ENCODE assay signal across 24 cellular contexts in the genomic region with DNA sequence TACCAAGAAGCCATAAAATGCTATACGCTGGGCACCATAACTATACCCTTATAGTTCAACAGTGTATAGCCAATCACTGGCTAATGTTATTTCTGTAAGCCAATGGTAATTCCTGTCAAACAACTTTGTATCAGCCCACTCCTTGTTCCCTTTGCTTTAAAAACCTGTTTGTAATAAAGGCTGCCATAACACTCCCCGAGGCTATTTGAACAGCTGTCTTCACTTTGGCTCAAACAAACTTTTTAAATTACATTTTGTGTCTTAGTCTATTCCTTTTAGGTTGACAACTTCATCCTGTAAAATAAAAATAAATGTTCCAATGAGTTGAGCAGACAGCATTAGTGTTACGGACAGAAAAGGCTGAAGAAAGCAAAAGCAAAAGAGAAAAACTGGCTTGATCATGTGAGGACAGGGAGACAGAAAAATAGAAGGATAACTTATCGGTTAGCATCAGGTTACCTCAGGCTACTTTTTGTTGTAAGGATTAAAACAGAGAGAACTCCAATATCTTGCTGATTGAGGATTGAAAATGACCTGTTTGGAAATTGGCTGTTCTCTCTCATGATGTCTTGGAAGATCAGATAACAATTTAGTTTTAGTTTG.
DNase-seq lines count a peak whose midpoint lies in the region; ATAC-seq and TF ChIP-seq lines count a peak whose summit lies in the region.
"Had no signal": no experiment of that assay in that cellular context is flagged by ENCODE, and none has a peak within 500 bp of the region (broad histone marks: within the 10 kb centered on the region; RNA-seq: fewer than 3 reads in every experiment).

No MANE protein-coding gene starts in this region.

- peak overlapping the region; percentile 30; the same call in 1 of the 2 replicates for H3K4me2 ChIP-seq in MM.1S (ENCODE audit: low read depth, low read length)
- H3K4me2 ChIP-seq: A549 had no signal

- TF ChIP-seq CTCF in 22Rv1 (IDR thresholded peaks at IDR 0.05) (no peak), MM.1S (IDR thresholded peaks at IDR 0.05; ENCODE audit: low read length) (no peak), heart left ventricle (IDR thresholded peaks at IDR 0.05) (no peak)

- no peak for TF ChIP-seq POLR2A in heart left ventricle (IDR thresholded peaks at IDR 0.05)

- no peaks in the 10 kb centered on the region for H3F3A ChIP-seq in MM.1S (ENCODE audit: insufficient read depth, low read length)

- H3K4me1 ChIP-seq in MM.1S (ENCODE audit: low read length) (no peaks in the 10 kb centered on the region), adipocyte (ENCODE audit: control insufficient read depth, insufficient read depth, low read length) (no peaks in the 10 kb centered on the region), heart left ventricle (no peaks in the 10 kb centered on the region)
- H3K4me1 ChIP-seq: A549, right lobe of liver, SJSA1, transverse colon had no signal

- no peaks in the 10 kb centered on the region for H3K9me2 ChIP-seq in MM.1S (replicated peaks; ENCODE audit: insufficient read depth, low read length)

- WGBS in heart left ventricle, 4 donors = 77 to 86% (median 79%) methylated on average over 4 of the region's 4 CpGs

- H3K4me3 ChIP-seq in MM.1S (ENCODE audit: low read length) (no peak overlapping the region), adipocyte (ENCODE audit: low read length) (peak overlapping the region; percentile 4), heart left ventricle (no peak overlapping the region)
- H3K4me3 ChIP-seq: A549, right lobe of liver, SJSA1, transverse colon had no signal

- no peak for ATAC-seq in heart left ventricle
- ATAC-seq: A549, HCT116, right lobe of liver had no signal

- intact Hi-C loops in heart left ventricle (cut with DNase I) = no loop called here

- no peaks in the 10 kb centered on the region for H3K9me3 ChIP-seq in MM.1S (replicated peaks; ENCODE audit: insufficient read depth, low read length)
- H3K9me3 ChIP-seq in adipocyte (ENCODE audit: control insufficient read depth, low read length) = peaks cover 7% of the 10 kb centered on the region
- H3K9me3 ChIP-seq in heart left ventricle = peaks cover 0 to 12% (median 3%) of the 10 kb centered on the region in 12 donors
- H3K9me3 ChIP-seq: A549, right lobe of liver, SJSA1, transverse colon had no signal

- DNase-seq in MM.1S (no peak), adipocyte (ENCODE audit: low read depth) (peak; percentile 95), fibroblast of the conjunctiva (ENCODE audit: low read depth) (peak; percentile 81), heart left ventricle (no peak), NCI-H1694 (lab: John Stamatoyannopoulos, UW) (no peak), SKM-1 treated with dmso at 0.1 percent for 144 hours (lab: John Stamatoyannopoulos, UW; ENCODE audit: unreplicated experiment) (no peak)
- no peak for DNase-seq in effector CD8-positive, alpha-beta T cell (lab: John Stamatoyannopoulos, UW)
- DNase-seq: activated CD4-positive, CD25-positive, alpha-beta regulatory T cell treated with anti-CD3 and anti-CD28 coated beads, Interleukin-2, amount 50 U/mL, for 72 hours; amygdala; CD4-positive, CD25-positive, alpha-beta regulatory T cell; DMS153; Kasumi-1; kidney; NCI-H187; NCI-H510A; nucleus accumbens; right lobe of liver; stimulated activated naive CD4-positive, alpha-beta T cell treated with Interleukin-2 at 50 U/mL for 16 hours; T1000; transverse colon had no signal

- no peaks in the 10 kb centered on the region for H3K36me3 ChIP-seq in MM.1S (replicated peaks; ENCODE audit: insufficient read depth, low read length)
- no peaks in the 10 kb centered on the region for H3K36me3 ChIP-seq in adipocyte (ENCODE audit: control insufficient read depth, insufficient read depth, low read length, severe bottlenecking)
- no peaks in the 10 kb centered on the region for H3K36me3 ChIP-seq in heart left ventricle
- H3K36me3 ChIP-seq: right lobe of liver, SJSA1, transverse colon had no signal

- no peaks in the 10 kb centered on the region for H3K79me2 ChIP-seq in MM.1S (ENCODE audit: low read length)

- H4K20me1 ChIP-seq in MM.1S (ENCODE audit: insufficient read depth, low read length) = no peaks in the 10 kb centered on the region

- no peak overlapping the region for H2AFZ ChIP-seq in MM.1S (ENCODE audit: low read length)

- H3K27me3 ChIP-seq in MM.1S (replicated peaks; ENCODE audit: insufficient read depth, low read length) (no peaks in the 10 kb centered on the region), adipocyte (replicated peaks; ENCODE audit: control insufficient read depth, insufficient read depth, low read length) (no peaks in the 10 kb centered on the region), heart left ventricle (no peaks in the 10 kb centered on the region)
- H3K27me3 ChIP-seq: right lobe of liver, SJSA1, transverse colon had no signal

- H3K9ac ChIP-seq in MM.1S (ENCODE audit: low read length) = no peak overlapping the region
- no peak overlapping the region for H3K9ac ChIP-seq in adipocyte (ENCODE audit: low read length)

- H3K27ac ChIP-seq in 22Rv1 (peak overlapping the region; percentile 51), MM.1S (ENCODE audit: low read length) (no peak overlapping the region), heart left ventricle (no peak overlapping the region)
- H3K27ac ChIP-seq: A549, right lobe of liver, SJSA1, transverse colon had no signal

Comparison
In these comparisons a context has a peak if more than half of its experiments do, and no peak if none do; other contexts are left out.
1. DNase-seq: peak in adipocyte (single experiment) and fibroblast of the conjunctiva (single experiment); none in MM.1S (single experiment), heart left ventricle (0 of 5), NCI-H1694 (single experiment), SKM-1 treated with dmso at 0.1 percent for 144 hours (single experiment) and effector CD8-positive, alpha-beta T cell (single experiment).